ENCODE assay signal across 19 cellular contexts in the genomic region with DNA sequence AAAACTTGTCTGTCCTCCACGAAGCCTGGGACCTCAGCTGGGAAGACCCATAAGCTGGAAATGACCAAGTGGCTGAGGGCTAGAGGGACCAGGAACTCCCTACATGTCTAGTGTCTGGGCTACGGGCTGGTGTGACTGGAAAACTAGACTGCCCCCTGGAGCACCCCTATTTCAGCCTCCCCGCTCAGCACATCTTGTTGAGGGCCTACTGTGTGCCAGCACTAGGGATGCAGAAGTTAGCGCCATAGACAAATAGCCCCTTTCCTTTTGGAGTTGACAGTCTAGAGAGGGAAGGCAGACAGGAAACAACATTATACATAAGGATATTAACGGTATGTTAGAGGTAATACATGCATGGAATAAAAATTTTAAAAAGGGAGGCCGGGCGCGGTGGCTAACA.
A peak's percentile ranks its signal among the peaks of the same experiment; 100 is the strongest.
DNase-seq lines count a peak whose midpoint lies in the region; ATAC-seq and TF ChIP-seq lines count a peak whose summit lies in the region.
"Had no signal": no experiment of that assay in that cellular context is flagged by ENCODE, and none has a peak within 500 bp of the region (broad histone marks: within the 10 kb centered on the region; RNA-seq: fewer than 3 reads in every experiment).

No MANE protein-coding gene starts in this region.

- no peak overlapping the region for H2AK5ac ChIP-seq in neuronal stem cell (ENCODE audit: low read depth, low read length)

- CTCF ChIA-PET in activated CD8-positive, alpha-beta memory T cell treated with anti-CD3 and anti-CD28 coated beads, Interleukin-2, amount 10 ng/mL, durations not matched to agents 7 days and 5 days (lab: Charles Lee): no interaction called here

- no peaks in the 10 kb centered on the region for H3K27me3 ChIP-seq in right atrium auricular region
- peaks cover 0 to 4% (median 0%) of the 10 kb centered on the region in 9 donors for H3K27me3 ChIP-seq in heart left ventricle
- peaks cover 0 to 3% (median 0%) of the 10 kb centered on the region in 3 experiments for H3K27me3 ChIP-seq in neuronal stem cell (ENCODE audit: control insufficient read depth in 3 of 3, insufficient read depth in 3 of 3, low read depth in 1 of 3, low read length in 3 of 3)
- no peaks in the 10 kb centered on the region for H3K27me3 ChIP-seq in smooth muscle cell (ENCODE audit: low read depth)
- H3K27me3 ChIP-seq: BLaER1 treated with 17β-estradiol and CSF1 and Interleukin-3, amounts not matched to agents 10 nM and 100 nM had no signal

- WGBS in heart left ventricle, 4 donors: 89 to 93% (median 92%) methylated on average over 8 of the region's 8 CpGs
- no CpG with 5 or more reads among the region's 8 CpGs for WGBS in neuronal stem cell (ENCODE audit: extremely low coverage in 2 of 2, insufficient read length in 2 of 2, insufficient replicate concordance in 1 of 2), 2 donors
- 94% methylated on average over 7 of the region's 8 CpGs for WGBS in smooth muscle cell (ENCODE audit: low lambda C conversion rate)

- H3K4me1 ChIP-seq in right atrium auricular region (no peaks in the 10 kb centered on the region), heart left ventricle (no peaks in the 10 kb centered on the region), neuronal stem cell (ENCODE audit: control insufficient read depth in 2 of 2, insufficient read depth in 1 of 2, low read depth in 1 of 2, low read length in 2 of 2) (no peaks in the 10 kb centered on the region), smooth muscle cell (ENCODE audit: low read depth) (no peaks in the 10 kb centered on the region)
- H3K4me1 ChIP-seq: A549; BLaER1 treated with 17β-estradiol and CSF1 and Interleukin-3, amounts not matched to agents 10 nM and 100 nM; Caco-2 had no signal

- H3F3A ChIP-seq in smooth muscle cell (ENCODE audit: low read depth): no peaks in the 10 kb centered on the region

- H2AFZ ChIP-seq in neuronal stem cell (ENCODE audit: low read length): no peak overlapping the region
- H2AFZ ChIP-seq in smooth muscle cell (ENCODE audit: low read depth): no peak overlapping the region

- H3K9me3 Mint-ChIP-seq in activated CD8-positive, alpha-beta memory T cell treated with anti-CD3 and anti-CD28 coated beads, Interleukin-2, amount 10 ng/mL, durations not matched to agents 7 days and 5 days (ENCODE audit: low read depth): no peaks in the 10 kb centered on the region
- H3K9me3 Mint-ChIP-seq: CD4-positive, alpha-beta T cell had no signal

- H3K79me1 ChIP-seq in neuronal stem cell (ENCODE audit: low read depth, low read length): no peaks in the 10 kb centered on the region

- H3K4me3 Mint-ChIP-seq in activated CD8-positive, alpha-beta memory T cell treated with anti-CD3 and anti-CD28 coated beads, Interleukin-2, amount 10 ng/mL, durations not matched to agents 7 days and 5 days: no peak overlapping the region
- H3K4me3 Mint-ChIP-seq: B cell; CD4-positive, alpha-beta T cell; CD8-positive, alpha-beta T cell had no signal

- H3K18ac ChIP-seq in neuronal stem cell (ENCODE audit: low read length): peak overlapping the region; percentile 53

- H3K14ac ChIP-seq in neuronal stem cell (ENCODE audit: low read length): no peak overlapping the region

- H3K4ac ChIP-seq in neuronal stem cell (ENCODE audit: low read length): no peak overlapping the region

- H3K27ac Mint-ChIP-seq in activated CD8-positive, alpha-beta memory T cell treated with anti-CD3 and anti-CD28 coated beads, Interleukin-2, amount 10 ng/mL, durations not matched to agents 7 days and 5 days: no peak overlapping the region
- H3K27ac Mint-ChIP-seq: B cell; CD4-positive, alpha-beta T cell; CD8-positive, alpha-beta T cell had no signal

- H3K27me3 Mint-ChIP-seq in activated CD8-positive, alpha-beta memory T cell treated with anti-CD3 and anti-CD28 coated beads, Interleukin-2, amount 10 ng/mL, durations not matched to agents 7 days and 5 days: no peaks in the 10 kb centered on the region
- H3K27me3 Mint-ChIP-seq: CD4-positive, alpha-beta T cell had no signal

- H3K4me1 Mint-ChIP-seq in activated CD8-positive, alpha-beta memory T cell treated with anti-CD3 and anti-CD28 coated beads, Interleukin-2, amount 10 ng/mL, durations not matched to agents 7 days and 5 days: no peaks in the 10 kb centered on the region
- H3K4me1 Mint-ChIP-seq: B cell had no signal

- H2BK15ac ChIP-seq in neuronal stem cell (ENCODE audit: low read length): no peak overlapping the region

- H3K9me3 ChIP-seq in right atrium auricular region (no peaks in the 10 kb centered on the region), heart left ventricle (no peaks in the 10 kb centered on the region), neuronal stem cell (replicated peaks in 1 of 2; ENCODE audit: control insufficient read depth in 2 of 2, insufficient read depth in 1 of 2, low read depth in 1 of 2, low read length in 2 of 2) (no peaks in the 10 kb centered on the region), smooth muscle cell (replicated peaks; ENCODE audit: low read depth) (no peaks in the 10 kb centered on the region)
- H3K9me3 ChIP-seq: A549; BLaER1 treated with 17β-estradiol and CSF1 and Interleukin-3, amounts not matched to agents 10 nM and 100 nM; Caco-2 had no signal

- H3K4me3 ChIP-seq in right atrium auricular region (no peak overlapping the region), heart left ventricle (no peak overlapping the region), coronary artery (no peak overlapping the region), neuronal stem cell (ENCODE audit: low read length in 2 of 2) (no peak overlapping the region), smooth muscle cell (no peak overlapping the region)
- H3K4me3 ChIP-seq: A549; BLaER1 treated with 17β-estradiol and CSF1 and Interleukin-3, amounts not matched to agents 10 nM and 100 nM had no signal

- no peaks in the 10 kb centered on the region for H4K20me1 ChIP-seq in smooth muscle cell (ENCODE audit: low read depth)
- H4K20me1 ChIP-seq: BLaER1 treated with 17β-estradiol and CSF1 and Interleukin-3, amounts not matched to agents 10 nM and 100 nM had no signal

- H3K36me3 ChIP-seq in right atrium auricular region: no peaks in the 10 kb centered on the region
- no peaks in the 10 kb centered on the region for H3K36me3 ChIP-seq in heart left ventricle
- H3K36me3 ChIP-seq in neuronal stem cell (replicated peaks in 1 of 2; ENCODE audit: control insufficient read depth in 2 of 2, insufficient read depth in 2 of 2, low read length in 2 of 2): no peaks in the 10 kb centered on the region
- H3K36me3 ChIP-seq in smooth muscle cell (ENCODE audit: low read depth): no peaks in the 10 kb centered on the region
- H3K36me3 ChIP-seq: BLaER1 treated with 17β-estradiol and CSF1 and Interleukin-3, amounts not matched to agents 10 nM and 100 nM had no signal

- ATAC-seq in heart left ventricle: no peak
- no peak for ATAC-seq in GM19467 (IDR thresholded peaks at IDR 0.05; ENCODE audit: unreplicated experiment)
- no peak for ATAC-seq in activated CD8-positive, alpha-beta memory T cell treated with anti-CD3 and anti-CD28 coated beads, Interleukin-2, amount 10 ng/mL, durations not matched to agents 7 days and 5 days
- ATAC-seq: A549; CD8-positive, alpha-beta T cell had no signal

- H4K8ac ChIP-seq in neuronal stem cell (ENCODE audit: low read depth, low read length): no peak overlapping the region

- H3K36me3 Mint-ChIP-seq in activated CD8-positive, alpha-beta memory T cell treated with anti-CD3 and anti-CD28 coated beads, Interleukin-2, amount 10 ng/mL, durations not matched to agents 7 days and 5 days: no peaks in the 10 kb centered on the region
- H3K36me3 Mint-ChIP-seq: CD8-positive, alpha-beta T cell had no signal

- H2BK12ac ChIP-seq in neuronal stem cell (ENCODE audit: low read length): no peak overlapping the region

- no peak overlapping the region for H3K4me2 ChIP-seq in neuronal stem cell (ENCODE audit: insufficient read depth, low read length, poor library complexity, severe bottlenecking)
- no peak overlapping the region for H3K4me2 ChIP-seq in smooth muscle cell
- H3K4me2 ChIP-seq: A549; BLaER1 treated with 17β-estradiol and CSF1 and Interleukin-3, amounts not matched to agents 10 nM and 100 nM had no signal

- H4K91ac ChIP-seq in neuronal stem cell (ENCODE audit: low read depth, low read length, poor library complexity): no peak overlapping the region

- H3K9ac ChIP-seq in neuronal stem cell (ENCODE audit: low read depth, low read length, poor library complexity): no peak overlapping the region
- no peak overlapping the region for H3K9ac ChIP-seq in smooth muscle cell (ENCODE audit: low read depth)
- H3K9ac ChIP-seq: BLaER1 treated with 17β-estradiol and CSF1 and Interleukin-3, amounts not matched to agents 10 nM and 100 nM had no signal

- H3K79me2 ChIP-seq in smooth muscle cell (ENCODE audit: low read depth): no peaks in the 10 kb centered on the region

- TF ChIP-seq CTCF in right atrium auricular region (IDR thresholded peaks at IDR 0.05): no peak
- no peak for TF ChIP-seq CTCF in heart left ventricle (IDR thresholded peaks at IDR 0.05)
- TF ChIP-seq CTCF in coronary artery (IDR thresholded peaks at IDR 0.05): no peak
- no peak for TF ChIP-seq CTCF in smooth muscle cell (IDR thresholded peaks at IDR 0.05; ENCODE audit: borderline replicate concordance, insufficient read depth, poor library complexity, severe bottlenecking)

- no peak overlapping the region for H2BK5ac ChIP-seq in neuronal stem cell (ENCODE audit: low read length)

- TF ChIP-seq POLR2A in heart left ventricle (IDR thresholded peaks at IDR 0.05): no peak

- H3K27ac ChIP-seq in right atrium auricular region (no peak overlapping the region), heart left ventricle (no peak overlapping the region), coronary artery (no peak overlapping the region), neuronal stem cell (replicated peaks; ENCODE audit: low read length) (no peak overlapping the region), smooth muscle cell (ENCODE audit: low read depth) (no peak overlapping the region)
- H3K27ac ChIP-seq: 22Rv1; A549; BLaER1 treated with 17β-estradiol and CSF1 and Interleukin-3, amounts not matched to agents 10 nM and 100 nM; C4-2B had no signal

- H2BK120ac ChIP-seq in neuronal stem cell (ENCODE audit: low read depth, low read length): no peak overlapping the region

- intact Hi-C loops in heart left ventricle (cut with DNase I): no loop called here

- H3K23ac ChIP-seq in neuronal stem cell (ENCODE audit: low read depth, low read length, poor library complexity): no peak overlapping the region

- DNase-seq in right atrium auricular region (ENCODE audit: low spot score) (peak; percentile 11), heart left ventricle (no peak), coronary artery (ENCODE audit: low spot score) (peak; percentile 21), neuronal stem cell (ENCODE audit: low spot score) (no peak), smooth muscle cell (lab: John Stamatoyannopoulos, UW; ENCODE audit: unreplicated experiment) (no peak)
- no peak for DNase-seq in activated CD8-positive, alpha-beta memory T cell treated with anti-CD3 and anti-CD28 coated beads, Interleukin-2, amount 10 ng/mL, durations not matched to agents 7 days and 5 days
- DNase-seq: AML-193; Caco-2; Calu3; CD4-positive, alpha-beta T cell; CD8-positive, alpha-beta T cell; DMS79 treated with DMSO at 0.1 percent for 48 hours; GF-D8 had no signal

Comparison
In these comparisons a context has a peak if more than half of its experiments do, and no peak if none do; other contexts are left out.
1. DNase-seq: peak in right atrium auricular region (single experiment) and coronary artery (single experiment); none in heart left ventricle (0 of 5), neuronal stem cell (single experiment), smooth muscle cell (single experiment) and activated CD8-positive, alpha-beta memory T cell treated with anti-CD3 and anti-CD28 coated beads, Interleukin-2, amount 10 ng/mL, durations not matched to agents 7 days and 5 days (single experiment).